Comparison of ENCODE assay signal across 1 cellular context in genomic region chr2:84694088-84694622, GRCh38.
TF ChIP-seq lines count a peak whose summit lies in the region.

No MANE protein-coding gene starts in this region.

TF ChIP-seq in GM23338, 12 proteins besides CTCF, POLR2A, EP300 and RAD21:
- no peak for TF ChIP-seq ZNF462 (CRISPR knock-in tag; IDR thresholded peaks at IDR 0.05)
- TF ChIP-seq ZNF331 (CRISPR knock-in tag; IDR thresholded peaks at IDR 0.05; ENCODE audit: low read depth), result no peak
- TF ChIP-seq ETS1 (IDR thresholded peaks at IDR 0.05), result no peak
- no peak for TF ChIP-seq JUNB (IDR thresholded peaks at IDR 0.05; ENCODE audit: unreplicated experiment)
- TF ChIP-seq EZH2phosphoT487 (IDR thresholded peaks at IDR 0.05; ENCODE audit: unreplicated experiment), result no peak
- no peak for TF ChIP-seq POLR2AphosphoS5 (IDR thresholded peaks at IDR 0.05; ENCODE audit: low read depth)
- TF ChIP-seq ZNF114 (CRISPR knock-in tag; IDR thresholded peaks at IDR 0.05), result no peak
- no peak for TF ChIP-seq CREB1 (CRISPR knock-in tag; IDR thresholded peaks at IDR 0.05; ENCODE audit: low read depth)
- no peak for TF ChIP-seq NANOG (IDR thresholded peaks at IDR 0.05; ENCODE audit: borderline replicate concordance)
- no peak for TF ChIP-seq STAT1 (IDR thresholded peaks at IDR 0.05; ENCODE audit: unreplicated experiment)
- TF ChIP-seq REST (IDR thresholded peaks at IDR 0.05; ENCODE audit: unreplicated experiment), result no peak
- no peak for TF ChIP-seq EZH2 (IDR thresholded peaks at IDR 0.05; ENCODE audit: low read depth, unreplicated experiment)
